16 cellular contexts compared by ENCODE assay signal in the genomic region with DNA sequence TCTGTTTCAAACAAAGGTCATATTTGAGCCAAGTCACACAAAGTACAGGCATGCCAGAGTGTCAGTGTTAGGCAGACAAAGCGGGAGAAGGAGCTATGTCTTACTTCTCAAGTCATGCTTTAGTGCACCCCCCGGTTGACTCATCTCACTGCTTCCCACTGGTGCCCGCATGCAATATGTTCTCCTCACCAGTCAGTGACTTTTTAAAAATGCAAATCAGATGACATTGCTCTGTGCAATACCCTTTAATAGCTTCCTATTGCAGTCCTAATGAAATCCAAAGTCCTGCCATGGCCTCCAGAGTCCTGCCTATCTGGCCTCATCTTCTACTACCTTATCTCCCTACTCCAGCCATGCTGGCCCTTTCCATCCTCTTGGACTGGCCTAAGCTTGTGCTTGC.
"Had no signal": no experiment of that assay in that cellular context is flagged by ENCODE, and none has a peak within 500 bp of the region (broad histone marks: within the 10 kb centered on the region; RNA-seq: fewer than 3 reads in every experiment).

No MANE protein-coding gene starts in this region.

- H3K27me3 Mint-ChIP-seq: activated CD4-positive, alpha-beta memory T cell treated with anti-CD3 and anti-CD28 coated beads for 36 hours; dendritic cell treated with granulocyte-macrophage colony-stimulating factor and Interleukin-4, amounts not matched to agents 40 ng/mL and 50 ng/mL, for 4 days; effector memory CD8-positive, alpha-beta T cell had no signal

- H3K27ac Mint-ChIP-seq: activated CD4-positive, alpha-beta memory T cell treated with anti-CD3 and anti-CD28 coated beads for 36 hours; activated naive CD4-positive, alpha-beta T cell treated with anti-CD3 and anti-CD28 coated beads, Interleukin-2, amount 50 U/mL, for 72 hours; dendritic cell treated with granulocyte-macrophage colony-stimulating factor and Interleukin-4, amounts not matched to agents 40 ng/mL and 50 ng/mL, for 4 days; effector memory CD8-positive, alpha-beta T cell; nephron progenitor cell had no signal

- H3K4me1 Mint-ChIP-seq: nephron progenitor cell had no signal

- H3K9me3 Mint-ChIP-seq: activated CD4-positive, alpha-beta memory T cell treated with anti-CD3 and anti-CD28 coated beads for 36 hours had no signal

- H3K4me3 Mint-ChIP-seq: activated CD4-positive, alpha-beta memory T cell treated with anti-CD3 and anti-CD28 coated beads for 36 hours; activated T-cell treated with anti-CD3 and anti-CD28 coated beads, Interleukin-2, amount 50 U/mL, for 4 hours; dendritic cell treated with granulocyte-macrophage colony-stimulating factor and Interleukin-4, amounts not matched to agents 40 ng/mL and 50 ng/mL, for 4 days; effector memory CD8-positive, alpha-beta T cell; nephron progenitor cell had no signal

- DNase-seq: activated CD4-positive, alpha-beta memory T cell treated with anti-CD3 and anti-CD28 coated beads for 36 hours; activated effector memory CD4-positive, alpha-beta T cell treated with anti-CD3 and anti-CD28 coated beads, Interleukin-2, amount 50 U/mL, for 16 hours; activated T-cell treated with anti-CD3 and anti-CD28 coated beads, Interleukin-2, amount 50 U/mL, for 4 hours; amygdala; brain microvascular endothelial cell; effector memory CD8-positive, alpha-beta T cell; hippocampal formation; kidney glomerular epithelial cell; nephron progenitor cell; psoas muscle; spleen; stimulated activated CD4-positive, alpha-beta T cell treated with anti-CD3 and anti-CD28 coated beads, Interleukin-1b, Interleukin-23, amount 100 ng/mL, for 48 hours; stimulated activated naive CD4-positive, alpha-beta T cell had no signal

- H3K36me3 Mint-ChIP-seq: activated CD4-positive, alpha-beta memory T cell treated with anti-CD3 and anti-CD28 coated beads for 36 hours had no signal

- ATAC-seq: activated naive CD4-positive, alpha-beta T cell treated with anti-CD3 and anti-CD28 coated beads, Interleukin-2, amount 50 U/mL, for 72 hours; activated T-cell treated with anti-CD3 and anti-CD28 coated beads, Interleukin-2, amount 50 U/mL, for 4 hours; effector memory CD8-positive, alpha-beta T cell; psoas muscle; sciatic nerve had no signal
